Comparison of ENCODE assay signal across 8 cellular contexts in the genomic region with DNA sequence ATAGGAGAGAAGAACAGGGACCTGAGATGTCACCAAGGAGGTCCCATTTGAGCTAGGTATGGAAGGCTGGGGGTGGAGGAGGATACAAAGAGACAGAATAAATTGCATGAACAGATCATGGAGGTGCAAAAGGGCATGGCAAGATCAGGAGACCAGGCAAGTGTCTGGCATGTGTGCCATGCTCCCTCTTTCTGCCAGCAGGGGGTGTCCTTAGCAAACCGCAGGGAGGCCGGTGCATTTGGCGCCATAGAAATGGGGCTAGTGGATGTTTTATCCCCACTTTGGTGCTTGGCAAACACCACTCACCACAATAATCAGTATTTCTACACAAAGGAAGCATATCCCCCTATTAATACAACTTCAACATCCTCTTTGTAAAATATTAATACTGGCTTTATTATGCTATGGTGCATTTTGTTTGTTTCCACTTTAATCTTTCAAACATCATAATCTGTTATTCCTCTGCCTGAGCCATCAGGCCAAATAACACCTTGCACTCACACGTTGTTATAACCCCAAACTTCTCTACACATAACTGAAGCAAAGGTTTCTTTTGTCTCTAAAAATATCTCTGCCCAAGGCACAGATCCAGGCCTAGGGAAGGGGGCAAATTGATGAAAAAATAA. TPM values are rescaled to one million over a fixed set of nuclear protein-coding genes. Genes with fewer than 3 reads are reported as not detected.
DNase-seq lines count a peak whose midpoint lies in the region; ATAC-seq and TF ChIP-seq lines count a peak whose summit lies in the region.

No MANE protein-coding gene starts in this region.

- no peak overlapping the region for H3K4me2 ChIP-seq in osteoblast (ENCODE audit: insufficient read depth, low read length)

- H3K27ac ChIP-seq in dorsolateral prefrontal cortex, result no peak overlapping the region
- no peak overlapping the region for H3K27ac ChIP-seq in osteoblast (ENCODE audit: low read depth, low read length)

- no peaks in the 10 kb centered on the region for H3K9me3 ChIP-seq in osteoblast (ENCODE audit: low read depth, low read length)

- H3K4me1 ChIP-seq in osteoblast (ENCODE audit: insufficient read depth, low read length), result peaks cover 36% of the 10 kb centered on the region

- H2AFZ ChIP-seq in osteoblast (ENCODE audit: low read length), result no peak overlapping the region

- ATAC-seq in GM19351 (IDR thresholded peaks at IDR 0.05; ENCODE audit: unreplicated experiment) (no peak), HG03108 (IDR thresholded peaks at IDR 0.05; ENCODE audit: unreplicated experiment) (no peak)

- DNase-seq in NCI-H1092 (lab: John Stamatoyannopoulos, UW), result peak; percentile 26
- no peak for DNase-seq in NCI-H1092 treated with DMSO at 0.1 percent for 48 hours (lab: John Stamatoyannopoulos, UW)
- peak; percentile 36 to 62 for DNase-seq in NCI-H187 (lab: John Stamatoyannopoulos, UW)
- peak; percentile 61 to 67 for DNase-seq in activated CD4-positive, alpha-beta T cell treated with anti-CD3 and anti-CD28 coated beads for 24 hours (ENCODE audit: low read depth in 2 of 2)
- no peak for DNase-seq in dorsolateral prefrontal cortex
- DNase-seq in osteoblast (ENCODE audit: insufficient read length, low spot score, missing footprints), result peak; percentile 82

- H4K20me1 ChIP-seq in osteoblast (ENCODE audit: insufficient read depth, low read length), result no peaks in the 10 kb centered on the region

- intact Hi-C loops in dorsolateral prefrontal cortex (cut with DNase I), result loop anchor here (2.0 to 10.0 kb wide), 5 partner anchors 57 to 477 kb away; a partner anchor contains a TSS

- H3K36me3 ChIP-seq in osteoblast (ENCODE audit: insufficient read depth, low read length), result no peaks in the 10 kb centered on the region

- TF ChIP-seq CTCF in dorsolateral prefrontal cortex (IDR thresholded peaks at IDR 0.05 in 54 of 56, conservative IDR thresholded peaks at IDR 0.05 in 2 of 56; ENCODE audit: low read depth in 1 of 56, partially characterized antibody in 56 of 56) (peak in 54 of 56 donors; percentile 25 to 68 (median 56)), osteoblast (IDR thresholded peaks at IDR 0.05; ENCODE audit: extremely low read depth, low read depth, low read length) (peak; percentile 82)

- no peaks in the 10 kb centered on the region for H3K79me2 ChIP-seq in osteoblast (ENCODE audit: insufficient read depth, low read length)

- H3K27me3 ChIP-seq in dorsolateral prefrontal cortex (no peaks in the 10 kb centered on the region), osteoblast (ENCODE audit: insufficient read depth, low read length) (no peaks in the 10 kb centered on the region)

- H3K4me3 ChIP-seq in dorsolateral prefrontal cortex (no peak overlapping the region), osteoblast (ENCODE audit: insufficient read depth, low read length) (no peak overlapping the region)

RNA-seq across cellular contexts. Expression of a gene that starts 25.9 kb away (rescaled TPM):
- total RNA-seq in dorsolateral prefrontal cortex (100 to 1,000 TPM in 65 of 120 experiments, 10 to 100 TPM in 55; 62.8 to 242 (median 102) TPM), osteoblast (1,187 and 1,317 TPM in 2 replicates)

RNA-seq across cellular contexts. Expression of a gene that starts 30.9 kb away (rescaled TPM):
- total RNA-seq in dorsolateral prefrontal cortex (1 to 10 TPM in 5 of 120 experiments, under 1 TPM in 1, not detected in 114; 0.47 to 1.9 (median 1.2) TPM), osteoblast (not detected in 2 replicates)

RNA-seq across cellular contexts. Expression of a gene that starts 35.8 kb away (rescaled TPM):
- total RNA-seq in dorsolateral prefrontal cortex (10 to 100 TPM in 40 of 120 experiments, 1 to 10 TPM in 79, not detected in 1; 1.2 to 42.8 (median 6.7) TPM), osteoblast (21.5 and 63.0 TPM in 2 replicates)

RNA-seq across cellular contexts. Expression of a gene that starts 39.2 kb away (rescaled TPM):
- 1 to 10 TPM in 17 of 120 experiments, under 1 TPM in 11, not detected in 92; 0.59 to 9.7 (median 1.1) TPM for total RNA-seq in dorsolateral prefrontal cortex
- 4.4 and 7.6 TPM in 2 replicates for total RNA-seq in osteoblast

RNA-seq across cellular contexts. Expression of a gene that starts 49.4 kb away (rescaled TPM):
- total RNA-seq in dorsolateral prefrontal cortex, result 1 to 10 TPM in 8 of 120 experiments, under 1 TPM in 1, not detected in 111; 0.97 to 2.8 (median 1.8) TPM
- total RNA-seq in osteoblast, result not detected in 2 replicates

Comparison
In these comparisons a context has a peak if more than half of its experiments do, and no peak if none do; other contexts are left out.
1. DNase-seq: peak in NCI-H1092 (single experiment), NCI-H187 (2 of 2), activated CD4-positive, alpha-beta T cell treated with anti-CD3 and anti-CD28 coated beads for 24 hours (2 of 2) and osteoblast (single experiment); none in NCI-H1092 treated with DMSO at 0.1 percent for 48 hours (single experiment) and dorsolateral prefrontal cortex (0 of 10).